In the genomic region with DNA sequence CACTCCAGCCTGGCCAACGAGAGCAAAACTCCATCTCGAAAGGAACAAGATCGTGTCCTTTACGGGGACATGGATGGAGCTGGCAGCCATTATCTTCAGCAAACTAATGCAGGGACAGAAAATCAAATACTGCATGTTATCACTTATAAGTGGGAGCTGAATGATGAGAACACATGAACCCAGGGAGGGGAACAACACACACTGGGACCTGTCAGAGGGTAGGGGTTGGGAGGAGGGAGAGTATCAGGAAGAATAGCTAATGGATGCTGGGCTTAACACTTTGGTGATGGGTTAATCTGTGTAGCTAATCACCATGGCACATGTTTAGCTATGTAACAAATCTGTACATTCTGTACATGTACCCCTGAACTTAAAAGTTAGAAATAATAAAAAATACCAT, we compare ENCODE assay signal across 10 cellular contexts. TPM values are rescaled to one million over a fixed set of nuclear protein-coding genes. Genes with fewer than 3 reads are reported as not detected.
"Had no signal": no experiment of that assay in that cellular context is flagged by ENCODE, and none has a peak within 500 bp of the region (broad histone marks: within the 10 kb centered on the region; RNA-seq: fewer than 3 reads in every experiment).

No MANE protein-coding gene starts in this region.

- DNase-seq: GM23248, GOT3, H7, H9, HCEC 1CT, HFFc6 had no signal

- ATAC-seq: GM23338, HCT116 had no signal

RNA-seq across cellular contexts. Expression of a gene that starts 40.9 kb away (rescaled TPM):
- total RNA-seq: GM23248, GM23338, H1, H4, H7, HFFc6 had no signal
